In the genomic region with DNA sequence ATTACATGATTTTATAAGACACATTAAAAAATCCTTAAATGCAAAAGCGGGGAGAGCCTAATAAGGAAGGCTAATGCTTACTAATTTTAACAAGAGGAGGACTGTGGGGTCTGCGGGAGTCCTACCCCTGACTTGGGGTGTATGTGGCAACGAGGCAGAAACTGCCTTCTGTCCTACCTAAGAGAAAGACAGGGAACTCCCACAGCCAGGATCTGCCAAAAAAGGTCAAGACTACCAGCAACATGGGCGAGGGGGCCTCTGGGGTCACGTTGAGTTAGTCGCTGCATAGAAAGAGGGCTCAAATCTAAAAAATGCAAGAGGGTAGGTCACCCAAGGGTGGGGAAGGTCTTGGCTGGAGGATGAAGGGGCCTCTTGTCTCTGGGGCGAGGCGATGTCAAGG, we compare ENCODE assay signal across 21 cellular contexts. TPM values are rescaled to one million over a fixed set of nuclear protein-coding genes. Genes with fewer than 3 reads are reported as not detected.
DNase-seq lines count a peak whose midpoint lies in the region; ATAC-seq and TF ChIP-seq lines count a peak whose summit lies in the region.
"Had no signal": no experiment of that assay in that cellular context is flagged by ENCODE, and none has a peak within 500 bp of the region (broad histone marks: within the 10 kb centered on the region; RNA-seq: fewer than 3 reads in every experiment).

No MANE protein-coding gene starts in this region.

- no TSS peak for BruUV-seq in Caco-2 (replicated peaks; lab: Mats Ljungman, UMichigan)

- no peaks in the 10 kb centered on the region for H3K4me1 Mint-ChIP-seq in Caco-2 (ENCODE audit: low read depth, unreplicated experiment)
- peaks cover 0 to 6% of the 10 kb centered on the region in 2 donors for H3K4me1 Mint-ChIP-seq in natural killer cell treated with Interleukin-12 subunit alpha and Interleukin-12 subunit beta and Interleukin-15 and Interleukin-18, amount 100 ng/mL, for 72 hours (ENCODE audit: low read depth in 2 of 2)
- H3K4me1 Mint-ChIP-seq: activated CD4-positive, alpha-beta T cell treated with anti-CD3 and anti-CD28 coated beads for 36 hours had no signal

- H3K4me1 ChIP-seq in Caco-2 (no peaks in the 10 kb centered on the region), HUES64 (ENCODE audit: insufficient read depth, low read length) (peaks cover 11% of the 10 kb centered on the region), endocrine pancreas (ENCODE audit: control insufficient read depth, insufficient read depth, low read length) (no peaks in the 10 kb centered on the region)
- H3K4me1 ChIP-seq: lower lobe of right lung, SJSA1 had no signal

- no peaks in the 10 kb centered on the region for H3K9me3 ChIP-seq in Caco-2
- no peaks in the 10 kb centered on the region for H3K9me3 ChIP-seq in HUES64 (ENCODE audit: insufficient read depth, low read depth, low read length)
- no peaks in the 10 kb centered on the region for H3K9me3 ChIP-seq in endocrine pancreas (ENCODE audit: control insufficient read depth, low read length)
- H3K9me3 ChIP-seq: body of pancreas, lower lobe of right lung, SJSA1 had no signal

- no peak for TF ChIP-seq CTCF in Caco-2 (IDR thresholded peaks at IDR 0.05; ENCODE audit: insufficient read depth in 1 of 2, low read depth in 1 of 2, low read length in 1 of 2, severe bottlenecking in 1 of 2, unreplicated experiment in 1 of 2)

- ATAC-seq in natural killer cell treated with Interleukin-12 subunit alpha and Interleukin-12 subunit beta and Interleukin-15 and Interleukin-18, amount 100 ng/mL, for 72 hours = no peak
- ATAC-seq in GM18867 (IDR thresholded peaks at IDR 0.05; ENCODE audit: unreplicated experiment) = no peak
- ATAC-seq: activated CD4-positive, alpha-beta T cell treated with anti-CD3 and anti-CD28 coated beads for 36 hours; body of pancreas; lower lobe of right lung had no signal

- H3K9ac ChIP-seq in HUES64 (ENCODE audit: low read depth, low read length) = no peak overlapping the region
- peak overlapping the region; percentile 14 for H3K9ac ChIP-seq in endocrine pancreas (ENCODE audit: control insufficient read depth, insufficient read depth, low read length)

- 62% methylated on average over 8 of the region's 8 CpGs for WGBS in HUES64

- H3K27ac Mint-ChIP-seq in Caco-2 (ENCODE audit: unreplicated experiment) = no peak overlapping the region
- no peak overlapping the region for H3K27ac Mint-ChIP-seq in natural killer cell treated with Interleukin-12 subunit alpha and Interleukin-12 subunit beta and Interleukin-15 and Interleukin-18, amount 100 ng/mL, for 72 hours
- H3K27ac Mint-ChIP-seq: activated CD4-positive, alpha-beta T cell treated with anti-CD3 and anti-CD28 coated beads for 36 hours; naive B cell; stimulated activated effector memory CD8-positive, alpha-beta T cell treated with anti-CD3 and anti-CD28 coated beads, Interleukin-12 subunit alpha, Interleukin-12 subunit beta, amount 100 ng/mL, for 72 hours had no signal

- no peak overlapping the region for H3K27ac ChIP-seq in HUES64 (ENCODE audit: low read depth, low read length)
- H3K27ac ChIP-seq: lower lobe of right lung, SJSA1 had no signal

- DNase-seq in Caco-2 (no peak), H4 (ENCODE audit: low spot score) (no peak), LoVo (ENCODE audit: low spot score) (no peak), inferior parietal cortex (ENCODE audit: extremely low spot score) (no peak)
- no peak for DNase-seq in natural killer cell treated with Interleukin-12 subunit alpha and Interleukin-12 subunit beta and Interleukin-15 and Interleukin-18, amount 100 ng/mL, for 72 hours (ENCODE audit: low spot score)
- DNase-seq: activated CD4-positive, alpha-beta T cell treated with anti-CD3 and anti-CD28 coated beads for 36 hours; activated CD8-positive, alpha-beta memory T cell treated with anti-CD3 and anti-CD28 coated beads, Interleukin-2, amount 50 U/mL, for 4 hours; activated naive CD4-positive, alpha-beta T cell treated with Interleukin-2 at 50 U/mL for 16 hours; effector CD4-positive, alpha-beta T cell; lower lobe of right lung; MV-4-11; naive B cell; NCI-H2081 treated with DMSO at 0.1 percent for 48 hours; OCI-M1; trophoblast cell had no signal

- intact Hi-C loops in Caco-2 (cut with micrococcal nuclease; ENCODE audit: unreplicated experiment) = loop anchor here (1.0 kb wide), 1 partner anchor 11 kb away; no protein-coding TSS in a partner anchor

- peaks cover 18% of the 10 kb centered on the region for H3K27me3 Mint-ChIP-seq in Caco-2 (ENCODE audit: insufficient read depth, unreplicated experiment)
- H3K27me3 Mint-ChIP-seq in natural killer cell treated with Interleukin-12 subunit alpha and Interleukin-12 subunit beta and Interleukin-15 and Interleukin-18, amount 100 ng/mL, for 72 hours = peaks cover 37 to 48% of the 10 kb centered on the region in 2 donors

- POLR2A ChIA-PET in Caco-2 (lab: Charles Lee) = no interaction called here

- CTCF ChIA-PET in Caco-2 (lab: Charles Lee) = no interaction called here

- H3K36me3 Mint-ChIP-seq in Caco-2 (ENCODE audit: insufficient read depth, unreplicated experiment) = no peaks in the 10 kb centered on the region
- no peaks in the 10 kb centered on the region for H3K36me3 Mint-ChIP-seq in natural killer cell treated with Interleukin-12 subunit alpha and Interleukin-12 subunit beta and Interleukin-15 and Interleukin-18, amount 100 ng/mL, for 72 hours
- H3K36me3 Mint-ChIP-seq: naive B cell; stimulated activated effector memory CD8-positive, alpha-beta T cell treated with anti-CD3 and anti-CD28 coated beads, Interleukin-12 subunit alpha, Interleukin-12 subunit beta, amount 100 ng/mL, for 72 hours had no signal

- H3K36me3 ChIP-seq in Caco-2 (ENCODE audit: control insufficient read depth, insufficient read depth, low read length) (no peaks in the 10 kb centered on the region), HUES64 (ENCODE audit: insufficient read depth, low read length) (no peaks in the 10 kb centered on the region), endocrine pancreas (ENCODE audit: control insufficient read depth, insufficient read depth, low read length) (no peaks in the 10 kb centered on the region)
- H3K36me3 ChIP-seq: lower lobe of right lung, SJSA1 had no signal

- H3K27me3 ChIP-seq in Caco-2 (replicated peaks; ENCODE audit: control insufficient read depth, insufficient read depth, low read length) (no peaks in the 10 kb centered on the region), HUES64 (ENCODE audit: insufficient read depth, low read length) (peaks cover 47% of the 10 kb centered on the region), endocrine pancreas (ENCODE audit: control insufficient read depth, insufficient read depth, low read length) (no peaks in the 10 kb centered on the region)
- H3K27me3 ChIP-seq: body of pancreas had no signal

- H3K4me3 ChIP-seq in Caco-2 (ENCODE audit: low read depth, low read length) (peak overlapping the region; percentile 82), HUES64 (ENCODE audit: low read length) (peak overlapping the region; percentile 74), endocrine pancreas (ENCODE audit: control insufficient read depth, insufficient read depth, low read length) (peak overlapping the region; percentile 33)
- H3K4me3 ChIP-seq: lower lobe of right lung, SJSA1 had no signal

- peak overlapping the region; percentile 79 for H3K4me3 Mint-ChIP-seq in Caco-2 (ENCODE audit: unreplicated experiment)
- H3K4me3 Mint-ChIP-seq in natural killer cell treated with Interleukin-12 subunit alpha and Interleukin-12 subunit beta and Interleukin-15 and Interleukin-18, amount 100 ng/mL, for 72 hours = peak overlapping the region; percentile 55
- H3K4me3 Mint-ChIP-seq: activated CD4-positive, alpha-beta T cell treated with anti-CD3 and anti-CD28 coated beads for 36 hours had no signal

- no peaks in the 10 kb centered on the region for H3K9me3 Mint-ChIP-seq in Caco-2 (ENCODE audit: unreplicated experiment)
- H3K9me3 Mint-ChIP-seq in natural killer cell treated with Interleukin-12 subunit alpha and Interleukin-12 subunit beta and Interleukin-15 and Interleukin-18, amount 100 ng/mL, for 72 hours = no peaks in the 10 kb centered on the region
- H3K9me3 Mint-ChIP-seq: stimulated activated effector memory CD8-positive, alpha-beta T cell treated with anti-CD3 and anti-CD28 coated beads, Interleukin-12 subunit alpha, Interleukin-12 subunit beta, amount 100 ng/mL, for 72 hours had no signal

RNA-seq across cellular contexts. Expression of a gene that starts 0.5 kb away (rescaled TPM):
- 0.79 TPM in 2 replicates for total RNA-seq in Caco-2 (2022)
- polyA plus RNA-seq in HUES64 (2013, experiment 1 of 2) = 0.25 TPM
- 0.13 TPM for polyA plus RNA-seq in HUES64 (2013, experiment 2 of 2)
- total RNA-seq in natural killer cell treated with Interleukin-12 subunit alpha and Interleukin-12 subunit beta and Interleukin-15 and Interleukin-18, amount 100 ng/mL, for 72 hours = not detected
- total RNA-seq in H4 (2014; rRNA removed; shearing (Covaris generic)) = not detected in 2 replicates
- total RNA-seq: activated CD4-positive, alpha-beta T cell treated with anti-CD3 and anti-CD28 coated beads for 36 hours; lower lobe of right lung; SJSA1 had no signal

RNA-seq across cellular contexts. Expression of a gene that starts 25.9 kb away (rescaled TPM):
- total RNA-seq in Caco-2 (2022) = not detected in 2 replicates
- polyA plus RNA-seq in HUES64 (2013, experiment 1 of 2) = not detected
- polyA plus RNA-seq in HUES64 (2013, experiment 2 of 2) = not detected
- not detected for total RNA-seq in natural killer cell treated with Interleukin-12 subunit alpha and Interleukin-12 subunit beta and Interleukin-15 and Interleukin-18, amount 100 ng/mL, for 72 hours
- not detected in 2 replicates for total RNA-seq in H4 (2014; rRNA removed; shearing (Covaris generic))
- total RNA-seq: activated CD4-positive, alpha-beta T cell treated with anti-CD3 and anti-CD28 coated beads for 36 hours; body of pancreas; lower lobe of right lung; SJSA1 had no signal
